ENCODE assay signal across 8 cellular contexts in the genomic region with DNA sequence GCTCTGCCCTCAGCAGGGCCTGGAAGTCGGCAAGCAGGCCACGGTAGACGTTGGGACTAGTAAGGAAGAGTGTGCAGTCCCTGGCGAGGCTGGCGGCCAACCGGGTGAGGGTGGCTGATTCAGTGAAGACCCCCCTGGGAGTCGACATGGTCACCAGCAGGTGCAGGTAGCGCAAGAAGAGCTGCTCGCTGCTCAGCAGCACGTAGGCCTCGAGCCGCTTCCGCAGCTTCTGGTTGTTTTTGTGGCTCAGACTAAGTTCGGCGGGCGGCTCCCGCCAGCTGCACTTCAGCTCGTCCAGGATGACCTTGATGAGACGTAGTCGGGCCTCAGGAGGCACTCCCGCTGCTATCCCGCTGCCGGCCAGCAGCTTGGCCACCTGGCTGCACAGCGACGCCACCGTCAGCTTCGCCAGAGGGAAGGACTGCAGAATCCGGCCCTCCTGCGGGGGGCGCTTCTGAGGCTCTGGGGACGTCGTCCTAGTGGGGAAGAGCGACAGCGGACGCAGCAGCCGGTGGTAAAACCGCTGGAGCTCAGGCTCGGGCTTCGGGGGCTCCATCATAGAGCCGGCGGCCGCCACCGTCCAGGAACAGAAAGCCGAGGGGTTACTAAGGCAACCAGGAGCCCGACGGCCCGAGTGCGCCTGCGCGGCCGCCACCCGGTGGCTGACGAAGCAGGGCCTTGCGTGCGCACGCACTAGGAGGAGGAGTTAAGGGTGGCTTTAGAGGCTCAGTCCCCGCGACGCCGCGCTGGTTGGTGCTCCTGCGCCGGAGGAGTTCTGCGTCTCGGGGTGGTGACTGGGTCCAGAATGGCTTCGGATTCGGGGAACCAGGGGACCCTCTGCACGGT. TPM values are rescaled to one million over a fixed set of nuclear protein-coding genes. Genes with fewer than 3 reads are reported as not detected.
DNase-seq lines count a peak whose midpoint lies in the region; ATAC-seq, FAIRE-seq and TF ChIP-seq lines count a peak whose summit lies in the region.

A gene with protein sequence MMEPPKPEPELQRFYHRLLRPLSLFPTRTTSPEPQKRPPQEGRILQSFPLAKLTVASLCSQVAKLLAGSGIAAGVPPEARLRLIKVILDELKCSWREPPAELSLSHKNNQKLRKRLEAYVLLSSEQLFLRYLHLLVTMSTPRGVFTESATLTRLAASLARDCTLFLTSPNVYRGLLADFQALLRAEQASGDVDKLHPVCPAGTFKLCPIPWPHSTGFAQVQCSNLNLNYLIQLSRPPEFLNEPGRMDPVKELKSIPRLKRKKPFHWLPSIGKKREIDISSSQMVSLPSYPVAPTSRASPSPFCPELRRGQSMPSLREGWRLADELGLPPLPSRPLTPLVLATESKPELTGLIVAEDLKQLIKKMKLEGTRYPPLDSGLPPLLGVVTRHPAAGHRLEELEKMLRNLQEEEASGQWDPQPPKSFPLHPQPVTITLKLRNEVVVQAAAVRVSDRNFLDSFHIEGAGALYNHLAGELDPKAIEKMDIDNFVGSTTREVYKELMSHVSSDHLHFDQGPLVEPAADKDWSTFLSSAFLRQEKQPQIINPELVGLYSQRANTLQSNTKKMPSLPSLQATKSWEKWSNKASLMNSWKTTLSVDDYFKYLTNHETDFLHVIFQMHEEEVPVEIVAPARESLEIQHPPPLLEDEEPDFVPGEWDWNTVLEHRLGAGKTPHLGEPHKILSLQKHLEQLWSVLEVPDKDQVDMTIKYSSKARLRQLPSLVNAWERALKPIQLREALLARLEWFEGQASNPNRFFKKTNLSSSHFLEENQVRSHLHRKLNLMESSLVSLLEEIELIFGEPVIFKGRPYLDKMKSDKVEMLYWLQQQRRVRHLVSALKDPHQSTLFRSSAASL (minus strand): TSS at position 607 of the 846 bp plus-strand sequence. CDS start 48 bp downstream, at position 559.
A gene with protein sequence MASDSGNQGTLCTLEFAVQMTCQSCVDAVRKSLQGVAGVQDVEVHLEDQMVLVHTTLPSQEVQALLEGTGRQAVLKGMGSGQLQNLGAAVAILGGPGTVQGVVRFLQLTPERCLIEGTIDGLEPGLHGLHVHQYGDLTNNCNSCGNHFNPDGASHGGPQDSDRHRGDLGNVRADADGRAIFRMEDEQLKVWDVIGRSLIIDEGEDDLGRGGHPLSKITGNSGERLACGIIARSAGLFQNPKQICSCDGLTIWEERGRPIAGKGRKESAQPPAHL (plus strand): TSS at position 729 of the 846 bp plus-strand sequence. CDS start 77 bp downstream, at position 806.

- no peaks in the 10 kb centered on the region for H3K36me3 ChIP-seq in kidney (ENCODE audit: control insufficient read depth in 1 of 2, insufficient read depth in 2 of 2, low read length in 2 of 2)

- FAIRE-seq in kidney (lab: Jason Lieb, UNC), result no peak

- peak; percentile 94 for ATAC-seq in HG03175 (IDR thresholded peaks at IDR 0.05; ENCODE audit: unreplicated experiment)

- H3K9me3 ChIP-seq in kidney (ENCODE audit: control insufficient read depth in 1 of 2, low read length in 2 of 2), result no peaks in the 10 kb centered on the region

- peak within 1 kb of the TSS; percentile 60 to 81 for H3K27ac ChIP-seq in kidney (ENCODE audit: low read depth in 2 of 2, low read length in 2 of 2)

- in situ Hi-C loops in GM18951 (cut with MboI; ENCODE audit: low sequenced_read_pairs, unreplicated experiment), result no loop called here

- DNase-seq in AG10803 (ENCODE audit: low read depth), result peak; percentile 92
- peak; percentile 85 for DNase-seq in NCI-H2227 treated with DMSO at 0.1 percent for 48 hours (lab: John Stamatoyannopoulos, UW)
- DNase-seq in activated CD4-positive, CD25-positive, alpha-beta regulatory T cell (lab: John Stamatoyannopoulos, UW), result peak; percentile 96 to 99 (median 96)
- peak; percentile 95 for DNase-seq in central memory CD4-positive, alpha-beta T cell
- peak; percentile 99 for DNase-seq in kidney
- DNase-seq in stimulated activated CD4-positive, alpha-beta T cell treated with anti-CD3 and anti-CD28 coated beads, Interleukin-15, amount 100 ng/mL, for 24 hours, result peak; percentile 99

- peak; percentile 98 for TF ChIP-seq POLR2A in GM18951 (IDR thresholded peaks at IDR 0.05; ENCODE audit: extremely low read depth, insufficient read depth, insufficient read length)

- H3K9ac ChIP-seq in kidney (ENCODE audit: low read length in 2 of 2), result peak within 1 kb of the TSS; percentile 81 to 90

- intact Hi-C loops in kidney (cut with DNase I), result no loop called here

- H3K4me3 ChIP-seq in AG10803 (ENCODE audit: low read length) (peak within 1 kb of the TSS; percentile 90), kidney (ENCODE audit: low read length in 2 of 2) (peak within 1 kb of the TSS; percentile 72 to 90)

- peak; percentile 61 for TF ChIP-seq CTCF in AG10803 (conservative IDR thresholded peaks at IDR 0.05; ENCODE audit: low read length)
- TF ChIP-seq CTCF in kidney (IDR thresholded peaks at IDR 0.05; ENCODE audit: borderline replicate concordance, extremely low read depth, insufficient read depth), result peak; percentile 41

- H3K4me1 ChIP-seq in kidney (ENCODE audit: control insufficient read depth in 1 of 2, insufficient read depth in 1 of 2, low read depth in 1 of 2, low read length in 2 of 2), result peaks cover 20 to 24% of the 10 kb centered on the region in 2 donors

RNA-seq across cellular contexts. Expression of the first gene that starts in this region (rescaled TPM):
- 1.0 TPM for total RNA-seq in kidney
- polyA plus RNA-seq in kidney (ENCODE audit: insufficient read depth, low read depth, low replicate concordance), result 0.13 TPM

RNA-seq across cellular contexts. Expression of the second gene that starts in this region (rescaled TPM):
- total RNA-seq in kidney, result 40.7 TPM
- 78.7 TPM for polyA plus RNA-seq in kidney (ENCODE audit: insufficient read depth, low read depth, low replicate concordance)

Comparison
In these comparisons a context has a peak if more than half of its experiments do, and no peak if none do; other contexts are left out.
1. Peak in every context shown above with its lines: DNase-seq, ATAC-seq, H3K4me3 ChIP-seq and H3K27ac ChIP-seq.